ENCODE assay signal across 21 cellular contexts in the genomic region with DNA sequence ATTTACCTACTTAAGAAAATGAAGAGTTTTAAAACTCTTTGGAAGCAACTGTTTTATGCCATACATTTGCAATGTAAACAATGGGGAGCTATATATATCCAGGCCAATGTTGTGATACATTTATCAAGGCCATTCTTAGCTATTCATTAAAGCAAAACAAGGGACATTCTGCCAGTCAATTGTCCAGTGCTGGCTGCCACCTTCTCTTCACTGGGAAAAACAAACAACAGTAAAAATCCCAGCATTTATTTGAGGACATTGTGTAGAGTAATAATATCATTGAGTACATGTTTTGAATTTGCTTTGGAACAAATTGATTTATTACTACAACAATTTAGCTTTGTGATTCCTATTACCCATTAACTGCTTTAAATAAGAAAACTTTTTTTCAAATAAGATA.
"Had no signal": no experiment of that assay in that cellular context is flagged by ENCODE, and none has a peak within 500 bp of the region (broad histone marks: within the 10 kb centered on the region; RNA-seq: fewer than 3 reads in every experiment).

No MANE protein-coding gene starts in this region.

- H3K4me3 Mint-ChIP-seq: IgD-negative memory B cell, T-helper 17 cell had no signal

- H3K27ac Mint-ChIP-seq: IgD-negative memory B cell, T-helper 17 cell had no signal

- H3K4me2 ChIP-seq: KMS-11, PC-9 had no signal

- DNase-seq: Kasumi-1; MV-4-11; NCI-H1048; NCI-H1105; NCI-H1436; NCI-H187; NCI-H2029; NCI-H2081 treated with DMSO at 0.1 percent for 48 hours; NCI-H226; NCI-H510A; NK-92 treated with Interleukin-12 subunit alpha and Interleukin-12 subunit beta, amount 100 ng/mL, for 24 hours; OCI-M1; PC-9; Peyer's patch; SHP77 treated with DMSO at 0.1 percent for 48 hours; SJCRH30; T-helper 1 cell; T-helper 17 cell had no signal

- H2AFZ ChIP-seq: PC-9 had no signal

- H3K36me3 ChIP-seq: Peyer's patch, SJCRH30 had no signal

- H3K9me3 ChIP-seq: Peyer's patch, SJCRH30 had no signal

- H3K36me3 Mint-ChIP-seq: IgD-negative memory B cell had no signal

- H3K4me1 ChIP-seq: Peyer's patch had no signal

- H3K27me3 ChIP-seq: Peyer's patch, SJCRH30 had no signal

- H3K27ac ChIP-seq: KMS-11, PC-9, Peyer's patch, SJCRH30 had no signal

- H3K4me3 ChIP-seq: K562, PC-9, Peyer's patch, SJCRH30 had no signal

- H3K4me1 Mint-ChIP-seq: IgD-negative memory B cell, T-helper 17 cell had no signal

- H3K27me3 Mint-ChIP-seq: IgD-negative memory B cell, T-helper 17 cell had no signal
